ENCODE assay signal across 2 cellular contexts in genomic region chr16:4404967-4405696, GRCh38.
TF ChIP-seq lines count a peak whose summit lies in the region.

No MANE protein-coding gene starts in this region.

TF ChIP-seq in SK-N-SH, 30 proteins besides CTCF, POLR2A, EP300 and RAD21 (continued from another document):
- TF ChIP-seq, protein P1, sequence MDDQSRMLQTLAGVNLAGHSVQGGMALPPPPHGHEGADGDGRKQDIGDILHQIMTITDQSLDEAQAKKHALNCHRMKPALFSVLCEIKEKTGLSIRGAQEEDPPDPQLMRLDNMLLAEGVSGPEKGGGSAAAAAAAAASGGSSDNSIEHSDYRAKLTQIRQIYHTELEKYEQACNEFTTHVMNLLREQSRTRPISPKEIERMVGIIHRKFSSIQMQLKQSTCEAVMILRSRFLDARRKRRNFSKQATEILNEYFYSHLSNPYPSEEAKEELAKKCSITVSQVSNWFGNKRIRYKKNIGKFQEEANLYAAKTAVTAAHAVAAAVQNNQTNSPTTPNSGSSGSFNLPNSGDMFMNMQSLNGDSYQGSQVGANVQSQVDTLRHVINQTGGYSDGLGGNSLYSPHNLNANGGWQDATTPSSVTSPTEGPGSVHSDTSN (IDR thresholded peaks at IDR 0.05): no peak
- TF ChIP-seq CHD2 (IDR thresholded peaks at IDR 0.05; ENCODE audit: low read length, partially characterized antibody): no peak
- TF ChIP-seq, protein P2, sequence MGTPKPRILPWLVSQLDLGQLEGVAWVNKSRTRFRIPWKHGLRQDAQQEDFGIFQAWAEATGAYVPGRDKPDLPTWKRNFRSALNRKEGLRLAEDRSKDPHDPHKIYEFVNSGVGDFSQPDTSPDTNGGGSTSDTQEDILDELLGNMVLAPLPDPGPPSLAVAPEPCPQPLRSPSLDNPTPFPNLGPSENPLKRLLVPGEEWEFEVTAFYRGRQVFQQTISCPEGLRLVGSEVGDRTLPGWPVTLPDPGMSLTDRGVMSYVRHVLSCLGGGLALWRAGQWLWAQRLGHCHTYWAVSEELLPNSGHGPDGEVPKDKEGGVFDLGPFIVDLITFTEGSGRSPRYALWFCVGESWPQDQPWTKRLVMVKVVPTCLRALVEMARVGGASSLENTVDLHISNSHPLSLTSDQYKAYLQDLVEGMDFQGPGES (IDR thresholded peaks at IDR 0.05; ENCODE audit: low read depth, low read length): no peak
- TF ChIP-seq RFX5 (IDR thresholded peaks at IDR 0.05; ENCODE audit: low read length): no peak
- TF ChIP-seq MEF2A (IDR thresholded peaks at IDR 0.05; ENCODE audit: borderline replicate concordance, low read depth): no peak

TF ChIP-seq in SK-N-SH treated with all-trans-retinoic acid at 6 μM for 48 hours, 23 proteins besides CTCF, POLR2A, EP300 and RAD21 (continued from another document):
- TF ChIP-seq, protein P3, sequence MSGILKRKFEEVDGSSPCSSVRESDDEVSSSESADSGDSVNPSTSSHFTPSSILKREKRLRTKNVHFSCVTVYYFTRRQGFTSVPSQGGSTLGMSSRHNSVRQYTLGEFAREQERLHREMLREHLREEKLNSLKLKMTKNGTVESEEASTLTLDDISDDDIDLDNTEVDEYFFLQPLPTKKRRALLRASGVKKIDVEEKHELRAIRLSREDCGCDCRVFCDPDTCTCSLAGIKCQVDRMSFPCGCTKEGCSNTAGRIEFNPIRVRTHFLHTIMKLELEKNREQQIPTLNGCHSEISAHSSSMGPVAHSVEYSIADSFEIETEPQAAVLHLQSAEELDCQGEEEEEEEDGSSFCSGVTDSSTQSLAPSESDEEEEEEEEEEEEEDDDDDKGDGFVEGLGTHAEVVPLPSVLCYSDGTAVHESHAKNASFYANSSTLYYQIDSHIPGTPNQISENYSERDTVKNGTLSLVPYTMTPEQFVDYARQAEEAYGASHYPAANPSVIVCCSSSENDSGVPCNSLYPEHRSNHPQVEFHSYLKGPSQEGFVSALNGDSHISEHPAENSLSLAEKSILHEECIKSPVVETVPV (CRISPR knock-in tag; IDR thresholded peaks at IDR 0.05): no peak
- TF ChIP-seq GLIS3 (CRISPR knock-in tag; IDR thresholded peaks at IDR 0.05) (no peak), ZFP3 (CRISPR knock-in tag; IDR thresholded peaks at IDR 0.05) (no peak), CSDC2 (CRISPR knock-in tag; IDR thresholded peaks at IDR 0.05) (no peak)
